26 cellular contexts compared by ENCODE assay signal in genomic region chr5:115532517-115532916, GRCh38. TPM values are rescaled to one million over a fixed set of nuclear protein-coding genes. Genes with fewer than 3 reads are reported as not detected.
DNase-seq lines count a peak whose midpoint lies in the region; ATAC-seq, FAIRE-seq and TF ChIP-seq lines count a peak whose summit lies in the region.
"Had no signal": no experiment of that assay in that cellular context is flagged by ENCODE, and none has a peak within 500 bp of the region (broad histone marks: within the 10 kb centered on the region; RNA-seq: fewer than 3 reads in every experiment).

No MANE protein-coding gene starts in this region.

- peaks cover 69% of the 10 kb centered on the region for H3K4me1 ChIP-seq in ACC112 (ENCODE audit: control insufficient read depth, insufficient read depth, low read length, unreplicated experiment)
- H3K4me1 ChIP-seq in GM12878 (ENCODE audit: control insufficient read depth, insufficient read depth, low read length): no peaks in the 10 kb centered on the region

- DNase-seq in LoVo (ENCODE audit: low spot score) (peak; percentile 47), GM12878 (ENCODE audit: low read depth, low spot score) (no peak), left colon (no peak), amniotic stem cell (lab: John Stamatoyannopoulos, UW) (no peak), HuH-7 (ENCODE audit: low spot score) (no peak)
- no peak for DNase-seq in activated CD4-positive, alpha-beta T cell treated with anti-CD3 and anti-CD28 coated beads, Interleukin-2, amount 10 ng/mL, durations not matched to agents 7 days and 5 days
- DNase-seq in activated T-cell treated with anti-CD3 and anti-CD28 coated beads, Interleukin-2, amount 50 U/mL, for 72 hours: no peak
- DNase-seq: ACHN; activated CD4-positive, alpha-beta T cell treated with anti-CD3 and anti-CD28 coated beads for 36 hours; activated naive CD8-positive, alpha-beta T cell treated with anti-CD3 and anti-CD28 coated beads, Interleukin-2, amount 10 ng/mL, durations not matched to agents 7 days and 5 days; brain microvascular endothelial cell; foreskin fibroblast; hypothalamus; NCI-H1092 treated with DMSO at 0.1 percent for 48 hours; NCI-H2029; right cardiac atrium; RPMI8226; stimulated activated CD4-positive, alpha-beta T cell treated with anti-CD3 and anti-CD28 coated beads, Interleukin-15, amount 100 ng/mL, for 24 hours; substantia nigra had no signal

- H3K4me2 ChIP-seq in GM12878 (ENCODE audit: control insufficient read depth, insufficient read depth): 0 out of 2 replicates have a peak overlapping the region, but pooled peaks have one; percentile 5
- H3K4me2 ChIP-seq: KMS-11 had no signal

- no peak for TF ChIP-seq EP300 in GM12878 (IDR thresholded peaks at IDR 0.05; ENCODE audit: borderline replicate concordance in 1 of 2, control insufficient read depth in 1 of 2, low read depth in 2 of 2, low read length in 2 of 2)

- 44% methylated on average over 2 of the region's 2 CpGs for WGBS in GM12878 (ENCODE audit: insufficient coverage, insufficient replicate concordance, low lambda C conversion rate, missing lambda C conversion rate)

- peaks cover 64% of the 10 kb centered on the region for H3K36me3 Mint-ChIP-seq in activated CD4-positive, alpha-beta T cell treated with anti-CD3 and anti-CD28 coated beads, Interleukin-2, amount 10 ng/mL, durations not matched to agents 7 days and 5 days (ENCODE audit: low read depth)
- H3K36me3 Mint-ChIP-seq in activated T-cell treated with anti-CD3 and anti-CD28 coated beads, Interleukin-2, amount 50 U/mL, for 72 hours (ENCODE audit: insufficient read depth in 2 of 2): peaks cover 11 to 30% of the 10 kb centered on the region in 2 donors

- no peak overlapping the region for H3K4me3 Mint-ChIP-seq in activated CD4-positive, alpha-beta T cell treated with anti-CD3 and anti-CD28 coated beads, Interleukin-2, amount 10 ng/mL, durations not matched to agents 7 days and 5 days
- no peak overlapping the region for H3K4me3 Mint-ChIP-seq in activated T-cell treated with anti-CD3 and anti-CD28 coated beads, Interleukin-2, amount 50 U/mL, for 72 hours
- H3K4me3 Mint-ChIP-seq: activated CD4-positive, alpha-beta T cell treated with anti-CD3 and anti-CD28 coated beads for 36 hours; activated naive CD8-positive, alpha-beta T cell treated with anti-CD3 and anti-CD28 coated beads, Interleukin-2, amount 10 ng/mL, durations not matched to agents 7 days and 5 days; dendritic cell treated with granulocyte-macrophage colony-stimulating factor and Interleukin-4, amounts not matched to agents 40 ng/mL and 50 ng/mL, for 4 days had no signal

- TF ChIP-seq RAD21 in GM12878 (IDR thresholded peaks at IDR 0.05; ENCODE audit: insufficient read depth, low read depth, low read length): no peak

- in situ Hi-C loops in GM12878 (cut with MboI): no loop called here

- CTCF ChIA-PET in GM12878 (lab: Yijun Ruan, JAX): interaction anchor here (1.0 to 1.6 kb wide), 4 partner anchors 9 to 223 kb away, joined by 4 to 5 read pairs (median 4); no protein-coding TSS in a partner anchor
- CTCF ChIA-PET in activated CD4-positive, alpha-beta T cell treated with anti-CD3 and anti-CD28 coated beads, Interleukin-2, amount 10 ng/mL, durations not matched to agents 7 days and 5 days (lab: Charles Lee): no interaction called here

- H3K79me2 ChIP-seq in ACC112 (ENCODE audit: control insufficient read depth, insufficient read depth, low read length, unreplicated experiment) (peaks cover 95% of the 10 kb centered on the region), GM12878 (ENCODE audit: control insufficient read depth, insufficient read depth, low read length) (peaks cover 96% of the 10 kb centered on the region)

- no peak for TF ChIP-seq CTCF in GM12878 (IDR thresholded peaks at IDR 0.05 in 2 of 3, conservative IDR thresholded peaks at IDR 0.05 in 1 of 3; ENCODE audit: control insufficient read depth in 2 of 3, extremely low read depth in 1 of 3, insufficient read depth in 1 of 3, low read depth in 3 of 3, low read length in 3 of 3)

- peak; percentile 19 for ATAC-seq in GM12878
- ATAC-seq in left colon: peak; percentile 83
- no peak for ATAC-seq in activated T-cell treated with anti-CD3 and anti-CD28 coated beads, Interleukin-2, amount 50 U/mL, for 72 hours (replicated peaks in 1 of 2)
- ATAC-seq: activated CD4-positive, alpha-beta T cell treated with anti-CD3 and anti-CD28 coated beads for 36 hours; right cardiac atrium had no signal

- intact Hi-C loops in GM12878 (cut with micrococcal nuclease; ENCODE audit: unreplicated experiment): no loop called here
- intact Hi-C loops in left colon (cut with DNase I, micrococcal nuclease): loop anchor here in 1 of 2 donors (10.0 kb wide), 1 partner anchor 108 kb away; no protein-coding TSS in a partner anchor

- no peak overlapping the region for H2AFZ ChIP-seq in ACC112 (ENCODE audit: low read length, unreplicated experiment)
- H2AFZ ChIP-seq in GM12878 (ENCODE audit: control insufficient read depth, low read depth, low read length): no peak overlapping the region

- RAD21 ChIA-PET in GM12878 (lab: Charles Lee; ENCODE audit: unreplicated experiment): interaction anchor here (2.4 to 3.2 kb wide), 2 partner anchors 8 to 11 kb away, joined by 5 to 18 read pairs; no protein-coding TSS in a partner anchor

- SMC1A ChIA-PET in GM12878 (lab: Charles Lee; ENCODE audit: uncharacterized antibody, unreplicated experiment): interaction anchor here (0.7 to 2.6 kb wide), 4 partner anchors 9 to 223 kb away, joined by 3 to 17 read pairs (median 6); no protein-coding TSS in a partner anchor

- TF ChIP-seq POLR2A in GM12878 (IDR thresholded peaks at IDR 0.05; ENCODE audit: low read depth, low read length): no peak

- no peak overlapping the region for H3K4me3 ChIP-seq in ACC112 (ENCODE audit: low read depth, low read length)
- H3K4me3 ChIP-seq in GM12878: no peak overlapping the region
- H3K4me3 ChIP-seq: lung had no signal

- no peak overlapping the region for H3K9ac ChIP-seq in GM12878 (ENCODE audit: control insufficient read depth, insufficient read depth, low read length)
- H3K9ac ChIP-seq: KMS-11 had no signal

- H3K9me3 Mint-ChIP-seq in activated CD4-positive, alpha-beta T cell treated with anti-CD3 and anti-CD28 coated beads, Interleukin-2, amount 10 ng/mL, durations not matched to agents 7 days and 5 days: no peaks in the 10 kb centered on the region
- H3K9me3 Mint-ChIP-seq in activated T-cell treated with anti-CD3 and anti-CD28 coated beads, Interleukin-2, amount 50 U/mL, for 72 hours: no peaks in the 10 kb centered on the region
- H3K9me3 Mint-ChIP-seq: activated naive CD8-positive, alpha-beta T cell treated with anti-CD3 and anti-CD28 coated beads, Interleukin-2, amount 10 ng/mL, durations not matched to agents 7 days and 5 days; activated T-helper 2 cell treated with anti-CD3 and anti-CD28 coated beads, Interferon-gamma antibody, Interleukin-2, Interleukin-4, amounts not matched to agents 10 μg/mL and 5 μg/mL and 100 μg/mL, durations not matched to agents 14 hours and 24 hours and 36 hours had no signal

- 0 out of 2 replicates have a peak overlapping the region, but pooled peaks have one; percentile 4 for H3K27ac ChIP-seq in ACC112 (ENCODE audit: low read depth, low read length)
- H3K27ac ChIP-seq in GM12878 (ENCODE audit: control insufficient read depth, insufficient read depth): no peak overlapping the region
- H3K27ac ChIP-seq: C4-2B, KMS-11 had no signal

- no peak overlapping the region for H3K27ac Mint-ChIP-seq in activated CD4-positive, alpha-beta T cell treated with anti-CD3 and anti-CD28 coated beads, Interleukin-2, amount 10 ng/mL, durations not matched to agents 7 days and 5 days
- no peak overlapping the region for H3K27ac Mint-ChIP-seq in activated T-cell treated with anti-CD3 and anti-CD28 coated beads, Interleukin-2, amount 50 U/mL, for 72 hours
- H3K27ac Mint-ChIP-seq: activated CD4-positive, alpha-beta T cell treated with anti-CD3 and anti-CD28 coated beads for 36 hours; activated naive CD8-positive, alpha-beta T cell treated with anti-CD3 and anti-CD28 coated beads, Interleukin-2, amount 10 ng/mL, durations not matched to agents 7 days and 5 days; activated T-helper 2 cell treated with anti-CD3 and anti-CD28 coated beads, Interferon-gamma antibody, Interleukin-2, Interleukin-4, amounts not matched to agents 10 μg/mL and 5 μg/mL and 100 μg/mL, durations not matched to agents 14 hours and 24 hours and 36 hours had no signal

- H3K4me1 Mint-ChIP-seq in activated CD4-positive, alpha-beta T cell treated with anti-CD3 and anti-CD28 coated beads, Interleukin-2, amount 10 ng/mL, durations not matched to agents 7 days and 5 days: peaks cover 59% of the 10 kb centered on the region
- peaks cover 77% of the 10 kb centered on the region for H3K4me1 Mint-ChIP-seq in activated T-cell treated with anti-CD3 and anti-CD28 coated beads, Interleukin-2, amount 50 U/mL, for 72 hours (ENCODE audit: low read depth)

- H3K27me3 Mint-ChIP-seq in activated CD4-positive, alpha-beta T cell treated with anti-CD3 and anti-CD28 coated beads, Interleukin-2, amount 10 ng/mL, durations not matched to agents 7 days and 5 days: no peaks in the 10 kb centered on the region
- H3K27me3 Mint-ChIP-seq in activated T-cell treated with anti-CD3 and anti-CD28 coated beads, Interleukin-2, amount 50 U/mL, for 72 hours (ENCODE audit: low read depth): no peaks in the 10 kb centered on the region
- H3K27me3 Mint-ChIP-seq: activated CD4-positive, alpha-beta T cell treated with anti-CD3 and anti-CD28 coated beads for 36 hours; activated naive CD8-positive, alpha-beta T cell treated with anti-CD3 and anti-CD28 coated beads, Interleukin-2, amount 10 ng/mL, durations not matched to agents 7 days and 5 days; dendritic cell treated with granulocyte-macrophage colony-stimulating factor and Interleukin-4, amounts not matched to agents 40 ng/mL and 50 ng/mL, for 4 days had no signal

- no peak for FAIRE-seq in GM12878 (lab: Jason Lieb, UNC)
- FAIRE-seq: keratinocyte had no signal

- H3K27me3 ChIP-seq in ACC112 (ENCODE audit: insufficient read depth, low read length) (no peaks in the 10 kb centered on the region), GM12878 (replicated peaks in 1 of 2; ENCODE audit: control insufficient read depth in 2 of 2, insufficient read depth in 2 of 2, low read length in 1 of 2) (no peaks in the 10 kb centered on the region)
- H3K27me3 ChIP-seq: brain microvascular endothelial cell had no signal

- POLR2A ChIA-PET in GM12878 (lab: Charles Lee): interaction anchor here (0.6 kb wide), 1 partner anchor 92 kb away, joined by 3 read pairs; no protein-coding TSS in a partner anchor
- POLR2A ChIA-PET in activated CD4-positive, alpha-beta T cell treated with anti-CD3 and anti-CD28 coated beads, Interleukin-2, amount 10 ng/mL, durations not matched to agents 7 days and 5 days (lab: Charles Lee): no interaction called here

- BruUV-seq in GM12878 (replicated peaks; lab: Mats Ljungman, UMichigan): no TSS peak

- peaks cover 7% of the 10 kb centered on the region for H3K9me3 ChIP-seq in GM12878 (replicated peaks; ENCODE audit: control insufficient read depth, insufficient read depth, low read length)

- H4K20me1 ChIP-seq in GM12878 (ENCODE audit: control insufficient read depth, insufficient read depth): no peaks in the 10 kb centered on the region; the same call in 1 of the 2 replicates

- H3K36me3 ChIP-seq in ACC112 (ENCODE audit: insufficient read depth, low read length) (peaks cover 47% of the 10 kb centered on the region), GM12878 (ENCODE audit: control insufficient read depth in 2 of 2, insufficient read depth in 2 of 2, low read length in 1 of 2) (peaks cover 0 to 9% of the 10 kb centered on the region in 2 experiments; a peak in 1 of 4 replicates)

RNA-seq across cellular contexts. Expression of gene FEM1C, which starts 12.1 kb away (rescaled TPM):
- 26.1 and 26.4 TPM in 2 replicates for total RNA-seq in GM12878 (2013; cell fraction: nucleolus; rRNA removed)
- total RNA-seq in GM12878 (2014; rRNA removed) (9.8 and 11.6 TPM in 2 replicates), GM12878 (2014; rRNA removed; fragmentation: Illumina TruSeq; extraction: Trizol) (8.2 and 8.5 TPM in 2 replicates), GM12878 (2021) (10.3 and 10.9 TPM in 2 replicates), left colon (10 to 100 TPM; 36.4 to 42.5 TPM)
- polyA plus RNA-seq in GM12878 (2011; ENCODE audit: low read depth): 6.6 TPM
- polyA plus RNA-seq in GM12878 (2011; rRNA removed) (15.6 and 20.1 TPM in 2 replicates), GM12878 (2014; fragmentation: Illumina TruSeq; extraction: Trizol) (8.9 and 10.7 TPM in 2 replicates), GM12878 (2014; fragmentation: Nextera tagmentation; extraction: Ambion mirVana) (1 to 10 TPM; 1.9 to 7.1 TPM), GM12878 (2014; rRNA removed) (4.7 and 5.7 TPM in 2 replicates), GM12878 (2016; fragmentation: Nextera tagmentation; extraction: Ambion mirVana) (1 to 10 TPM; 7.2 to 7.4 TPM)
- polyA plus RNA-seq in GM12878 (2011; cell fraction: cytosol; rRNA removed): 4.9 and 7.5 TPM in 2 replicates
- polyA plus RNA-seq in GM12878 (2011; cell fraction: nucleus; rRNA removed): 4.7 and 5.6 TPM in 2 replicates
- polyA plus RNA-seq in GM12878 (2012): 10.1 and 11.3 TPM in 2 replicates
- 17.5 and 24.4 TPM in 2 replicates for polyA minus RNA-seq in GM12878 (2011; rRNA and poly(A)+ RNA removed)
- 7.6 and 7.9 TPM in 2 replicates for polyA minus RNA-seq in GM12878 (2011; cell fraction: cytosol; rRNA and poly(A)+ RNA removed)
- 10.2 and 11.9 TPM in 2 replicates for polyA minus RNA-seq in GM12878 (2011; cell fraction: nucleus; rRNA and poly(A)+ RNA removed)
- 10 to 100 TPM; 13.9 to 15.5 TPM for total RNA-seq in activated CD4-positive, alpha-beta T cell treated with anti-CD3 and anti-CD28 coated beads, Interleukin-2, amount 10 ng/mL, durations not matched to agents 7 days and 5 days
- total RNA-seq in activated T-cell treated with anti-CD3 and anti-CD28 coated beads, Interleukin-2, amount 50 U/mL, for 72 hours: 10 to 100 TPM; 13.3 to 15.4 TPM

Comparison
In these comparisons a context has a peak if more than half of its experiments do, and no peak if none do; other contexts are left out.
1. ATAC-seq: peak in GM12878 (single experiment) and left colon (single experiment); none in activated T-cell treated with anti-CD3 and anti-CD28 coated beads, Interleukin-2, amount 50 U/mL, for 72 hours (0 of 2).